Comparison of ENCODE assay signal across 17 cellular contexts in genomic region chr15:53246996-53247395, GRCh38.
DNase-seq lines count a peak whose midpoint lies in the region; ATAC-seq, FAIRE-seq and TF ChIP-seq lines count a peak whose summit lies in the region.
"Had no signal": no experiment of that assay in that cellular context is flagged by ENCODE, and none has a peak within 500 bp of the region (broad histone marks: within the 10 kb centered on the region; RNA-seq: fewer than 3 reads in every experiment).

No MANE protein-coding gene starts in this region.

- H3K4me1 ChIP-seq in HepG2 (ENCODE audit: insufficient read depth, low read length) (peaks cover 5% of the 10 kb centered on the region), right lobe of liver (peaks cover 0 to 5% (median 0%) of the 10 kb centered on the region in 4 donors), astrocyte (ENCODE audit: insufficient read depth, low read length) (no peaks in the 10 kb centered on the region), left lung (no peaks in the 10 kb centered on the region), PC-3 (ENCODE audit: insufficient read depth, low read length) (no peaks in the 10 kb centered on the region)
- H3K4me1 ChIP-seq: A549, BE2C had no signal

- H3K79me2 ChIP-seq in HepG2 (ENCODE audit: insufficient read depth, low read length) (no peaks in the 10 kb centered on the region), astrocyte (ENCODE audit: insufficient read depth, low read length) (no peaks in the 10 kb centered on the region), PC-3 (ENCODE audit: low read length) (no peaks in the 10 kb centered on the region)

- H3K9ac ChIP-seq in HepG2 (ENCODE audit: insufficient read depth, low read depth, low read length): no peak overlapping the region
- H3K9ac ChIP-seq in astrocyte (ENCODE audit: low read length): no peak overlapping the region
- H3K9ac ChIP-seq in PC-3 (ENCODE audit: low read length): no peak overlapping the region

- in situ Hi-C loops in HepG2 (cut with HindIII; ENCODE audit: extremely low pct_ligation_motif_present, low pct_unique_long_range_greater_than_20kb): no loop called here

- DNase-seq in HepG2 (ENCODE audit: low spot score): no peak
- no peak for DNase-seq in right lobe of liver
- DNase-seq in astrocyte (ENCODE audit: low read depth): peak; percentile 3
- no peak for DNase-seq in left lung
- DNase-seq in PC-3: no peak
- DNase-seq: BE2C; CD4-positive, alpha-beta memory T cell; COR-L47; DMS153; GF-D8; GOT3; H9 had no signal

- no peaks in the 10 kb centered on the region for H3K36me3 Mint-ChIP-seq in astrocyte (ENCODE audit: low read depth, unreplicated experiment)
- H3K36me3 Mint-ChIP-seq: CD4-positive, alpha-beta memory T cell had no signal

- H3K27me3 ChIP-seq in HepG2 (ENCODE audit: control insufficient read depth in 1 of 2, insufficient read depth in 2 of 2, low read length in 2 of 2) (no peaks in the 10 kb centered on the region; a peak in 2 of 5 replicates), right lobe of liver (no peaks in the 10 kb centered on the region), astrocyte (ENCODE audit: insufficient read depth, low read length) (no peaks in the 10 kb centered on the region), left lung (no peaks in the 10 kb centered on the region), PC-3 (ENCODE audit: low read length) (no peaks in the 10 kb centered on the region)
- H3K27me3 ChIP-seq: BE2C had no signal

- ATAC-seq in HepG2: no peak
- ATAC-seq in right lobe of liver: no peak
- peak; percentile 29 for ATAC-seq in left lung
- no peak for ATAC-seq in PC-3
- no peak for ATAC-seq in HG02981 (IDR thresholded peaks at IDR 0.05; ENCODE audit: unreplicated experiment)
- ATAC-seq: A549 had no signal

- H3K4me2 ChIP-seq in HepG2 (ENCODE audit: low read depth, low read length) (no peak overlapping the region), astrocyte (ENCODE audit: low read length) (no peak overlapping the region), PC-3 (ENCODE audit: low read length) (no peak overlapping the region)
- H3K4me2 ChIP-seq: A549 had no signal

- intact Hi-C loops in HepG2 (cut with micrococcal nuclease; ENCODE audit: unreplicated experiment) (no loop called here), right lobe of liver (cut with DNase I) (no loop called here), left lung (cut with DNase I) (no loop called here), PC-3 (cut with micrococcal nuclease) (no loop called here)

- H3K27me3 Mint-ChIP-seq in astrocyte (ENCODE audit: low read depth, unreplicated experiment): no peaks in the 10 kb centered on the region
- H3K27me3 Mint-ChIP-seq: CD4-positive, alpha-beta memory T cell had no signal

- peaks cover 8% of the 10 kb centered on the region for H3K4me1 Mint-ChIP-seq in astrocyte (ENCODE audit: low read depth, unreplicated experiment)
- H3K4me1 Mint-ChIP-seq: CD4-positive, alpha-beta memory T cell had no signal

- H3K27ac Mint-ChIP-seq in astrocyte (ENCODE audit: unreplicated experiment): peak overlapping the region; percentile 64
- H3K27ac Mint-ChIP-seq: CD4-positive, alpha-beta memory T cell; H9 had no signal

- no peaks in the 10 kb centered on the region for H3K9me2 ChIP-seq in PC-3 (replicated peaks; ENCODE audit: low read length)

- TF ChIP-seq POLR2A in HepG2 (IDR thresholded peaks at IDR 0.05; ENCODE audit: insufficient read depth in 1 of 2, low read depth in 2 of 2, low read length in 2 of 2) (no peak), right lobe of liver (IDR thresholded peaks at IDR 0.05) (no peak)

- H3K27ac ChIP-seq in HepG2 (ENCODE audit: extremely low read length, insufficient read depth, low read length) (no peak overlapping the region), right lobe of liver (no peak overlapping the region), astrocyte (ENCODE audit: low read depth, low read length) (peak overlapping the region; percentile 11), left lung (no peak overlapping the region), PC-3 (ENCODE audit: low read length) (no peak overlapping the region)
- H3K27ac ChIP-seq: A549, C4-2B had no signal

- no peaks in the 10 kb centered on the region for H3K9me3 Mint-ChIP-seq in astrocyte (ENCODE audit: unreplicated experiment)

- 32% methylated on average over 2 of the region's 2 CpGs for WGBS in HepG2 (ENCODE audit: low lambda C conversion rate)
- 66% methylated on average over 2 of the region's 2 CpGs for WGBS in right lobe of liver (ENCODE audit: insufficient coverage, low coverage, low lambda C conversion rate, missing lambda C conversion rate)

- no peak overlapping the region for H3K4me3 ChIP-seq in HepG2 (replicated peaks in 1 of 3; ENCODE audit: insufficient read depth in 1 of 3, low read depth in 2 of 3, low read length in 3 of 3)
- no peak overlapping the region for H3K4me3 ChIP-seq in right lobe of liver
- no peak overlapping the region for H3K4me3 ChIP-seq in astrocyte (ENCODE audit: insufficient read depth, low read depth, low read length)
- no peak overlapping the region for H3K4me3 ChIP-seq in left lung
- H3K4me3 ChIP-seq in PC-3 (ENCODE audit: low read length): no peak overlapping the region
- H3K4me3 ChIP-seq: A549 had no signal

- no peaks in the 10 kb centered on the region; the same call in 1 of the 2 replicates for H3K9me3 ChIP-seq in HepG2 (ENCODE audit: low read length)
- no peaks in the 10 kb centered on the region for H3K9me3 ChIP-seq in right lobe of liver
- no peaks in the 10 kb centered on the region for H3K9me3 ChIP-seq in astrocyte (ENCODE audit: insufficient read depth, low read depth, low read length)
- no peaks in the 10 kb centered on the region for H3K9me3 ChIP-seq in left lung
- no peaks in the 10 kb centered on the region for H3K9me3 ChIP-seq in PC-3 (ENCODE audit: low read length)
- H3K9me3 ChIP-seq: A549, BE2C had no signal

- BruUV-seq in HepG2 (replicated peaks; lab: Mats Ljungman, UMichigan) (no TSS peak), PC-3 (replicated peaks; lab: Mats Ljungman, UMichigan) (no TSS peak)

- no peak overlapping the region for H3K4me3 Mint-ChIP-seq in astrocyte (ENCODE audit: unreplicated experiment)
- H3K4me3 Mint-ChIP-seq: CD4-positive, alpha-beta memory T cell; H9 had no signal

- TF ChIP-seq EP300 in HepG2 (IDR thresholded peaks at IDR 0.05; ENCODE audit: low read depth in 2 of 2, low read length in 2 of 2) (no peak), HepG2 (CRISPR knock-in tag; IDR thresholded peaks at IDR 0.05; ENCODE audit: borderline replicate concordance) (no peak)

- TF ChIP-seq RAD21 in HepG2 (CRISPR knock-in tag; IDR thresholded peaks at IDR 0.05): no peak

- no peaks in the 10 kb centered on the region for H3F3A ChIP-seq in PC-3 (ENCODE audit: low read length, unreplicated experiment)

- H4K20me1 ChIP-seq in HepG2 (ENCODE audit: insufficient read depth, low read length) (no peaks in the 10 kb centered on the region), astrocyte (ENCODE audit: insufficient read depth, low read length) (no peaks in the 10 kb centered on the region), PC-3 (ENCODE audit: low read length) (no peaks in the 10 kb centered on the region)

- POLR2A ChIA-PET in HepG2 (lab: Yijun Ruan, JAX): no interaction called here
- POLR2A ChIA-PET in PC-3 (lab: Charles Lee; ENCODE audit: unreplicated experiment): no interaction called here

- TF ChIP-seq CTCF in HepG2 (CRISPR knock-in tag; IDR thresholded peaks at IDR 0.05) (no peak), right lobe of liver (IDR thresholded peaks at IDR 0.05) (no peak), astrocyte (IDR thresholded peaks at IDR 0.05; ENCODE audit: insufficient read depth, low read depth, low read length) (no peak), left lung (IDR thresholded peaks at IDR 0.05) (no peak), PC-3 (conservative IDR thresholded peaks at IDR 0.05; ENCODE audit: low read depth, low read length) (no peak)

- H2AFZ ChIP-seq in HepG2 (ENCODE audit: low read length): no peak overlapping the region
- no peak overlapping the region for H2AFZ ChIP-seq in astrocyte (ENCODE audit: low read depth, low read length)
- no peak overlapping the region for H2AFZ ChIP-seq in PC-3 (ENCODE audit: low read length)

- CTCF ChIA-PET in HepG2 (lab: Yijun Ruan, JAX; ENCODE audit: low intra/inter-chr PET ratio, low total read pairs): no interaction called here
- CTCF ChIA-PET in PC-3 (lab: Charles Lee): no interaction called here

- no peaks in the 10 kb centered on the region for H3K36me3 ChIP-seq in HepG2 (replicated peaks in 1 of 2; ENCODE audit: control insufficient read depth in 1 of 2, insufficient read depth in 2 of 2, low read length in 2 of 2)
- H3K36me3 ChIP-seq in right lobe of liver: no peaks in the 10 kb centered on the region
- no peaks in the 10 kb centered on the region for H3K36me3 ChIP-seq in astrocyte (ENCODE audit: insufficient read depth, low read length)
- no peaks in the 10 kb centered on the region for H3K36me3 ChIP-seq in left lung
- no peaks in the 10 kb centered on the region for H3K36me3 ChIP-seq in PC-3 (ENCODE audit: low read depth, low read length)
- H3K36me3 ChIP-seq: BE2C had no signal

- FAIRE-seq in HepG2 (lab: Jason Lieb, UNC) (no peak), astrocyte (lab: Jason Lieb, UNC) (no peak)
- FAIRE-seq: A549, D721Med, GM19239 had no signal

TF ChIP-seq in HepG2, 621 proteins besides CTCF, POLR2A, EP300 and RAD21:
- peak; percentile 22; the same call in 1 of the 2 replicates for TF ChIP-seq ATF7 (IDR thresholded peaks at IDR 0.05)
- TF ChIP-seq ATF7 (CRISPR knock-in tag; IDR thresholded peaks at IDR 0.05): no peak
- TF ChIP-seq THRA (CRISPR knock-in tag; IDR thresholded peaks at IDR 0.05; ENCODE audit: borderline replicate concordance): no peak
